8 cellular contexts compared by ENCODE assay signal in genomic region chr11:61826930-61827572, GRCh38. TPM values are rescaled to one million over a fixed set of nuclear protein-coding genes. Genes with fewer than 3 reads are reported as not detected.
A peak's percentile ranks its signal among the peaks of the same experiment; 100 is the strongest.
DNase-seq lines count a peak whose midpoint lies in the region; ATAC-seq and TF ChIP-seq lines count a peak whose summit lies in the region.

No MANE protein-coding gene starts in this region.

- H3K4me3 ChIP-seq in BLaER1 treated with 17β-estradiol and CSF1 and Interleukin-3, amounts not matched to agents 10 nM and 100 nM: peak overlapping the region; percentile 78 to 97 (median 89)
- H3K4me3 ChIP-seq in right lobe of liver (peak overlapping the region; percentile 56 to 62 (median 57)), thymus (ENCODE audit: low read length) (peak overlapping the region; percentile 63)

- DNase-seq in NCI-H1092 treated with DMSO at 0.1 percent for 48 hours (lab: John Stamatoyannopoulos, UW): peak; percentile 83
- DNase-seq in right lobe of liver: peak in 1 of 3 donors; percentile 34
- DNase-seq in 8988T: no peak
- DNase-seq in NCI-H187 (lab: John Stamatoyannopoulos, UW): no peak

- peaks cover 0 to 32% (median 30%) of the 10 kb centered on the region in 11 experiments; a peak in 17 of 22 replicates for H4K20me1 ChIP-seq in BLaER1 treated with 17β-estradiol and CSF1 and Interleukin-3, amounts not matched to agents 10 nM and 100 nM

- peaks cover 5% of the 10 kb centered on the region for H3K27me3 Mint-ChIP-seq in brain

- no peaks in the 10 kb centered on the region for H3K36me3 Mint-ChIP-seq in brain

- no peaks in the 10 kb centered on the region for H3K27me3 ChIP-seq in BLaER1 treated with 17β-estradiol and CSF1 and Interleukin-3, amounts not matched to agents 10 nM and 100 nM
- H3K27me3 ChIP-seq in right lobe of liver: no peaks in the 10 kb centered on the region
- no peaks in the 10 kb centered on the region for H3K27me3 ChIP-seq in thymus (ENCODE audit: control insufficient read depth, insufficient read depth)

- H3K9me3 ChIP-seq in BLaER1 treated with 17β-estradiol and CSF1 and Interleukin-3, amounts not matched to agents 10 nM and 100 nM (replicated peaks in 1 of 11): no peaks in the 10 kb centered on the region
- H3K9me3 ChIP-seq in right lobe of liver (no peaks in the 10 kb centered on the region), thymus (ENCODE audit: control insufficient read depth) (no peaks in the 10 kb centered on the region)

- H3K9me3 Mint-ChIP-seq in brain: peaks cover 0 to 2% (median 0%) of the 10 kb centered on the region in 5 experiments

- peaks cover 0 to 12% (median 0%) of the 10 kb centered on the region in 11 experiments; a peak in 8 of 22 replicates for H3K36me3 ChIP-seq in BLaER1 treated with 17β-estradiol and CSF1 and Interleukin-3, amounts not matched to agents 10 nM and 100 nM
- H3K36me3 ChIP-seq in right lobe of liver (no peaks in the 10 kb centered on the region), thymus (ENCODE audit: control insufficient read depth, insufficient read depth) (no peaks in the 10 kb centered on the region)

- H3K9ac ChIP-seq in BLaER1 treated with 17β-estradiol and CSF1 and Interleukin-3, amounts not matched to agents 10 nM and 100 nM: peak overlapping the region; percentile 90 to 98 (median 95)

- WGBS in right lobe of liver (ENCODE audit: insufficient coverage, low coverage, low lambda C conversion rate, missing lambda C conversion rate): 19% methylated on average over 17 of the region's 23 CpGs
- WGBS in thymus: 10% methylated on average over 23 of the region's 23 CpGs

- TF ChIP-seq POLR2A in right lobe of liver (IDR thresholded peaks at IDR 0.05): no peak

- ATAC-seq in GM19395 (IDR thresholded peaks at IDR 0.05; ENCODE audit: unreplicated experiment) (peak; percentile 13), right lobe of liver (no peak)

- peak overlapping the region; percentile 95 to 100 (median 99) for H3K27ac Mint-ChIP-seq in brain

- peaks cover 42 to 47% (median 45%) of the 10 kb centered on the region in 10 experiments for H3K4me1 ChIP-seq in BLaER1 treated with 17β-estradiol and CSF1 and Interleukin-3, amounts not matched to agents 10 nM and 100 nM
- H3K4me1 ChIP-seq in right lobe of liver: peaks cover 0 to 15% (median 6%) of the 10 kb centered on the region in 4 donors
- peaks cover 26% of the 10 kb centered on the region for H3K4me1 ChIP-seq in thymus (ENCODE audit: control insufficient read depth, insufficient read depth, low read length)

- peak in 1 of 2 experiments; percentile 20 for TF ChIP-seq CTCF in brain (conservative IDR thresholded peaks at IDR 0.05)
- TF ChIP-seq CTCF in right lobe of liver (IDR thresholded peaks at IDR 0.05): no peak

- peak overlapping the region; percentile 83 to 90 (median 88) for H3K4me3 Mint-ChIP-seq in brain

- H3K4me1 Mint-ChIP-seq in brain: peaks cover 49% of the 10 kb centered on the region

- H3K4me2 ChIP-seq in BLaER1 treated with 17β-estradiol and CSF1 and Interleukin-3, amounts not matched to agents 10 nM and 100 nM: peak overlapping the region; percentile 91 to 100 (median 98)

- H3K27ac ChIP-seq in BLaER1 treated with 17β-estradiol and CSF1 and Interleukin-3, amounts not matched to agents 10 nM and 100 nM: peak overlapping the region; percentile 93 to 99 (median 96)
- peak overlapping the region; percentile 54 to 88 (median 64) for H3K27ac ChIP-seq in right lobe of liver
- H3K27ac ChIP-seq in thymus (ENCODE audit: low read depth): peak overlapping the region; percentile 77

- intact Hi-C loops in right lobe of liver (cut with DNase I): no loop called here

RNA-seq across cellular contexts. Expression of gene FADS2, which starts 1.0 kb away (rescaled TPM):
- polyA plus RNA-seq in brain (ENCODE audit: insufficient read depth, low read depth, low replicate concordance): 266 TPM
- total RNA-seq in right lobe of liver: 100 to 1,000 TPM in 4 of 6 experiments, 1 to 10 TPM in 2; 4.2 to 166 (median 110) TPM
- polyA plus RNA-seq in thymus: 11.2 TPM

RNA-seq across cellular contexts. Expression of gene FADS1, which starts 10.2 kb away (rescaled TPM):
- polyA plus RNA-seq in brain (ENCODE audit: insufficient read depth, low read depth, low replicate concordance): 103 TPM
- total RNA-seq in right lobe of liver: 10 to 100 TPM; 18.3 to 87.6 (median 34.8) TPM
- 4.4 TPM for polyA plus RNA-seq in thymus

RNA-seq across cellular contexts. Expression of gene FEN1, which starts 34.3 kb away (rescaled TPM):
- 74.9 TPM for polyA plus RNA-seq in brain (ENCODE audit: insufficient read depth, low read depth, low replicate concordance)
- total RNA-seq in right lobe of liver: 10 to 100 TPM in 2 of 6 experiments, 1 to 10 TPM in 4; 4.0 to 13.3 (median 5.4) TPM
- polyA plus RNA-seq in thymus: 10.0 TPM

RNA-seq across cellular contexts. Expression of gene TMEM258, which starts 34.7 kb away (rescaled TPM):
- 370 TPM for polyA plus RNA-seq in brain (ENCODE audit: insufficient read depth, low read depth, low replicate concordance)
- 10 to 100 TPM; 31.6 to 74.5 (median 55.3) TPM for total RNA-seq in right lobe of liver
- 148 TPM for polyA plus RNA-seq in thymus

Comparison
In these comparisons a context has a peak if more than half of its experiments do, and no peak if none do; other contexts are left out.
1. RNA of gene FADS2, which starts 1.0 kb away (polyA plus RNA-seq): 266 TPM in brain (single experiment); 11.2 TPM in thymus (single experiment); every median in the first group is over 10 times any median in the second.
2. RNA of gene FADS1, which starts 10.2 kb away (polyA plus RNA-seq): 103 TPM in brain (single experiment); 4.4 TPM in thymus (single experiment); every median in the first group is over 10 times any median in the second.
3. Peak in every context shown above with its lines, with median percentiles within 50 percentile points of each other: H3K27ac ChIP-seq and H3K4me3 ChIP-seq.